ENCODE assay signal across 8 cellular contexts in the genomic region with DNA sequence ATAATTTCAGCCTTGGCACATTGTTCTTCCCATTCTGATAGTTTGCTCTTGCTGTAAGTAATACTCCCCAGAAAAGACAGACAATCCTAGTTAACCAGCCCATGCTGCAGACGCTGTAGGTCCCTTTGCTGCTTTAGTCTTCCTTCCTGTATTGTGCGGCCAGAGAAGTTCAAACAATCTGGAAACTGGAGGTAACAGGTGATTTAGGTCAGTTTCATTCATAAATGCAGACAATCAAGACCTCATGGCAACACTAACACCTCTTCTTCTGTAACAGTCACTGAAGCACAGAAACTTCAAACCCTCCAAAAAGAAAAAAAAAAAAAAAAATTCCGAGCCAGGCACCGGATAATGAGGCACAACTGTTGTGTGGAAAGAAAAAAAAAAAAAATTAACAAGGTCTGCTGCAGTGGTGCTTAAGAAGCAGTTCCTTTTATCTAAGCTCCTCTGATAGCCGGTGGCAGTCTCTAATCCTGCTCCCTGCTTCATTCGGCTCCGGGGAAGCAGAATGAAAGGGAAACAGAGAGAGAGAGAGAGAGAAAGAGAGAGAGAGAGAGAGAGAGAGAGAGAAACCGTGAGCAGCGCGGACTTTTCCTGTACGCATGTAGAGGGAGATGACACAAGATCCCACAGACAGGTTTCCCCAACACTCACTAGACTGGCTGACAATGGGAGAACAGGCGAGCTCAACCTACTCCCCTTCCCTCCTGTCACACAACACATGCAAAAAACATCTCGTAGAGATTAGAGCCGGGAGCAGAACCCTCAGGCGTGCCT. TPM values are rescaled to one million over a fixed set of nuclear protein-coding genes. Genes with fewer than 3 reads are reported as not detected.
DNase-seq lines count a peak whose midpoint lies in the region; ATAC-seq, FAIRE-seq and TF ChIP-seq lines count a peak whose summit lies in the region.

A gene (minus strand): TSS at position 306 of the 777 bp plus-strand sequence. CDS start 203 bp downstream, at position 103.

- TF ChIP-seq POLR2A in gastrocnemius medialis (IDR thresholded peaks at IDR 0.05), result no peak

- H3K27me3 ChIP-seq in bronchial epithelial cell (ENCODE audit: control insufficient read depth, insufficient read depth, low read length) (no peaks in the 10 kb centered on the region), gastrocnemius medialis (no peaks in the 10 kb centered on the region)

- H3K9me3 ChIP-seq in gastrocnemius medialis, result no peaks in the 10 kb centered on the region

- in situ Hi-C loops in gastrocnemius medialis (cut with MboI; ENCODE audit: low sequenced_read_pairs in 4 of 4), result no loop called here

- no peak within 1 kb of the TSS for H3K27ac ChIP-seq in gastrocnemius medialis

- DNase-seq in COR-L47 (lab: John Stamatoyannopoulos, UW) (peak; percentile 45), RCC 7860 (ENCODE audit: low spot score) (peak; percentile 50), bronchial epithelial cell (ENCODE audit: low read depth) (peak; percentile 86), iPS-NIHi11 (ENCODE audit: low spot score) (peak; percentile 52), gastrocnemius medialis (peak in 1 of 2 donors; percentile 11)

- ATAC-seq in HG02798 (IDR thresholded peaks at IDR 0.05; ENCODE audit: poor library complexity, unreplicated experiment) (peak; percentile 35), gastrocnemius medialis (peak; percentile 45 to 61), GM21367 (IDR thresholded peaks at IDR 0.05; ENCODE audit: unreplicated experiment) (no peak), HG02840 (IDR thresholded peaks at IDR 0.05; ENCODE audit: low FRiP score, unreplicated experiment) (no peak)

- H3K4me1 ChIP-seq in gastrocnemius medialis, result peaks cover 0 to 8% of the 10 kb centered on the region in 2 donors

- H3K36me3 ChIP-seq in bronchial epithelial cell (ENCODE audit: control insufficient read depth, insufficient read depth, low read length) (no peaks in the 10 kb centered on the region), gastrocnemius medialis (no peaks in the 10 kb centered on the region)

- intact Hi-C loops in gastrocnemius medialis (cut with DNase I; ENCODE audit: low total_unique reads), result no loop called here

- H3K4me3 ChIP-seq in bronchial epithelial cell (ENCODE audit: low read depth, low read length) (peak within 1 kb of the TSS; percentile 66), gastrocnemius medialis (peak within 1 kb of the TSS; percentile 36 to 58 (median 46))

- FAIRE-seq in RCC 7860 (lab: Jason Lieb, UNC) (peak; percentile 48), bronchial epithelial cell (lab: Jason Lieb, UNC) (no peak)

- TF ChIP-seq CTCF in bronchial epithelial cell (IDR thresholded peaks at IDR 0.05; ENCODE audit: insufficient read depth, low read length, severe bottlenecking) (peak; percentile 2), gastrocnemius medialis (IDR thresholded peaks at IDR 0.05 in 4 of 5, conservative IDR thresholded peaks at IDR 0.05 in 1 of 5) (no peak)

RNA-seq across cellular contexts. Expression of the gene that starts here (rescaled TPM):
- total RNA-seq in bronchial epithelial cell (57.7 and 60.3 TPM in 2 replicates), gastrocnemius medialis (under 1 TPM; 0.07 to 0.29 (median 0.13) TPM)

Comparison
In these comparisons a context has a peak if more than half of its experiments do, and no peak if none do; other contexts are left out.
1. RNA of the gene that starts here (total RNA-seq): 57.7 to 60.3 TPM in bronchial epithelial cell; 0.07 to 0.29 TPM in gastrocnemius medialis; every median in the first group is over 10 times any median in the second.
2. Peak in ATAC-seq and H3K4me3 ChIP-seq in gastrocnemius medialis; RNA of the gene not detected or under 1 TPM.